9 cellular contexts compared by ENCODE assay signal in the genomic region with DNA sequence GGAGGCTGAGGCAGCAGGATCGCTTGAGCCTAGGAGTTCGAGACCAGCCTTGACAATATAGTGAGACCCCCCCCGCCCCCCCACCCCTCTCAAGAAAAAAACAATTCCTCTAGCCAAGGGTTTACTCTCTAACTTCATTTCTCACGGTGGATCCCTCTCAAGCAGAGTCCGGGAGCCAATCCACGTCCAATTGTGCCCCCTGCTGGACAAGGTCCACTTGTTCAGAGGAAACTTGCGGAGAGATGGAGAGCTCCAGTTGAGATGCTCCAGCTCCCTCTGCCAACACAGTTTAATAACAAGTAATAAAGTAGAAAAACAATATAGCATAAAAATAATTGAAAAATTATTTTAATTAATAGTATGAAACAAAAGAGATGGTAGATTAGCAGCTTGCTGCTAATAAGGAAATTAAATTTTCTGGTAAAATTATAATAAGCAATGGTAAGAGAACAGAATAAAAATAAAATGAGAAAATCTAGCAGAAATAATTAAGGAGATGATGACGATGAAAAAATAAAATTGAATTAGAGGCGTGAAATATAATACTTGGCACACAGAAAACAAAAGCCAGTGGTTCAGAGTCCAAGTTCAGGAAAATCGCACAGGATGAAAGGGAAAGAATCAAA. TPM values are rescaled to one million over a fixed set of nuclear protein-coding genes. Genes with fewer than 3 reads are reported as not detected.
DNase-seq lines count a peak whose midpoint lies in the region; ATAC-seq and TF ChIP-seq lines count a peak whose summit lies in the region.
"Had no signal": no experiment of that assay in that cellular context is flagged by ENCODE, and none has a peak within 500 bp of the region (broad histone marks: within the 10 kb centered on the region; RNA-seq: fewer than 3 reads in every experiment).

No MANE protein-coding gene starts in this region.

- H3K36me3 Mint-ChIP-seq in activated naive CD8-positive, alpha-beta T cell treated with anti-CD3 and anti-CD28 coated beads for 36 hours: no peaks in the 10 kb centered on the region

- intact Hi-C loops in head of caudate nucleus (cut with DNase I): no loop called here

- H3K27ac Mint-ChIP-seq in activated naive CD8-positive, alpha-beta T cell treated with anti-CD3 and anti-CD28 coated beads for 36 hours: no peak overlapping the region
- H3K27ac Mint-ChIP-seq: activated naive CD4-positive, alpha-beta T cell treated with anti-CD3 and anti-CD28 coated beads, Interleukin-2, amount 50 U/mL, for 24 hours had no signal

- peak; percentile 33; the same call in 1 of the 2 replicates for TF ChIP-seq CTCF in RWPE1 (conservative IDR thresholded peaks at IDR 0.05; ENCODE audit: low read depth)

- POLR2A ChIA-PET in RWPE1 (lab: Yijun Ruan, JAX; ENCODE audit: low non-redundant PET): no interaction called here

- no peak overlapping the region for H3K4me3 Mint-ChIP-seq in activated naive CD8-positive, alpha-beta T cell treated with anti-CD3 and anti-CD28 coated beads for 36 hours
- H3K4me3 Mint-ChIP-seq: activated naive CD4-positive, alpha-beta T cell treated with anti-CD3 and anti-CD28 coated beads, Interleukin-2, amount 50 U/mL, for 24 hours had no signal

- H3K27me3 Mint-ChIP-seq in activated naive CD8-positive, alpha-beta T cell treated with anti-CD3 and anti-CD28 coated beads for 36 hours: peaks cover 33% of the 10 kb centered on the region

- ATAC-seq in HG02885 (IDR thresholded peaks at IDR 0.05; ENCODE audit: poor library complexity, unreplicated experiment): no peak
- no peak for ATAC-seq in HG02973 (IDR thresholded peaks at IDR 0.05; ENCODE audit: unreplicated experiment)

- peaks cover 1% of the 10 kb centered on the region for H3K9me3 Mint-ChIP-seq in activated naive CD8-positive, alpha-beta T cell treated with anti-CD3 and anti-CD28 coated beads for 36 hours
- H3K9me3 Mint-ChIP-seq: activated naive CD4-positive, alpha-beta T cell treated with anti-CD3 and anti-CD28 coated beads, Interleukin-2, amount 50 U/mL, for 24 hours had no signal

- TF ChIP-seq RAD21 in Ishikawa (IDR thresholded peaks at IDR 0.05; ENCODE audit: low read depth): peak; percentile 61

- DNase-seq in DMS79 (lab: John Stamatoyannopoulos, UW) (peak; percentile 47), RWPE1 (ENCODE audit: low spot score) (peak; percentile 29), head of caudate nucleus (peak; percentile 42 to 94 (median 84)), putamen (ENCODE audit: low spot score) (peak; percentile 71)
- DNase-seq in activated naive CD8-positive, alpha-beta T cell treated with anti-CD3 and anti-CD28 coated beads for 36 hours: peak; percentile 66

- CTCF ChIA-PET in RWPE1 (lab: Yijun Ruan, JAX): interaction anchor here (0.6 to 1.3 kb wide), 9 partner anchors 8 to 480 kb away, joined by 3 to 4 read pairs (median 3); no protein-coding TSS in a partner anchor

- no peak for TF ChIP-seq EP300 in Ishikawa (IDR thresholded peaks at IDR 0.05; ENCODE audit: borderline replicate concordance)

- H3K27ac ChIP-seq in RWPE1: no peak overlapping the region

- peaks cover 5% of the 10 kb centered on the region for H3K4me1 Mint-ChIP-seq in activated naive CD8-positive, alpha-beta T cell treated with anti-CD3 and anti-CD28 coated beads for 36 hours

TF ChIP-seq in Ishikawa, 13 proteins besides CTCF, POLR2A, EP300 and RAD21:
- TF ChIP-seq, protein P1, sequence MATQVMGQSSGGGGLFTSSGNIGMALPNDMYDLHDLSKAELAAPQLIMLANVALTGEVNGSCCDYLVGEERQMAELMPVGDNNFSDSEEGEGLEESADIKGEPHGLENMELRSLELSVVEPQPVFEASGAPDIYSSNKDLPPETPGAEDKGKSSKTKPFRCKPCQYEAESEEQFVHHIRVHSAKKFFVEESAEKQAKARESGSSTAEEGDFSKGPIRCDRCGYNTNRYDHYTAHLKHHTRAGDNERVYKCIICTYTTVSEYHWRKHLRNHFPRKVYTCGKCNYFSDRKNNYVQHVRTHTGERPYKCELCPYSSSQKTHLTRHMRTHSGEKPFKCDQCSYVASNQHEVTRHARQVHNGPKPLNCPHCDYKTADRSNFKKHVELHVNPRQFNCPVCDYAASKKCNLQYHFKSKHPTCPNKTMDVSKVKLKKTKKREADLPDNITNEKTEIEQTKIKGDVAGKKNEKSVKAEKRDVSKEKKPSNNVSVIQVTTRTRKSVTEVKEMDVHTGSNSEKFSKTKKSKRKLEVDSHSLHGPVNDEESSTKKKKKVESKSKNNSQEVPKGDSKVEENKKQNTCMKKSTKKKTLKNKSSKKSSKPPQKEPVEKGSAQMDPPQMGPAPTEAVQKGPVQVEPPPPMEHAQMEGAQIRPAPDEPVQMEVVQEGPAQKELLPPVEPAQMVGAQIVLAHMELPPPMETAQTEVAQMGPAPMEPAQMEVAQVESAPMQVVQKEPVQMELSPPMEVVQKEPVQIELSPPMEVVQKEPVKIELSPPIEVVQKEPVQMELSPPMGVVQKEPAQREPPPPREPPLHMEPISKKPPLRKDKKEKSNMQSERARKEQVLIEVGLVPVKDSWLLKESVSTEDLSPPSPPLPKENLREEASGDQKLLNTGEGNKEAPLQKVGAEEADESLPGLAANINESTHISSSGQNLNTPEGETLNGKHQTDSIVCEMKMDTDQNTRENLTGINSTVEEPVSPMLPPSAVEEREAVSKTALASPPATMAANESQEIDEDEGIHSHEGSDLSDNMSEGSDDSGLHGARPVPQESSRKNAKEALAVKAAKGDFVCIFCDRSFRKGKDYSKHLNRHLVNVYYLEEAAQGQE (IDR thresholded peaks at IDR 0.05; ENCODE audit: low read depth): no peak
- TF ChIP-seq, protein P2, sequence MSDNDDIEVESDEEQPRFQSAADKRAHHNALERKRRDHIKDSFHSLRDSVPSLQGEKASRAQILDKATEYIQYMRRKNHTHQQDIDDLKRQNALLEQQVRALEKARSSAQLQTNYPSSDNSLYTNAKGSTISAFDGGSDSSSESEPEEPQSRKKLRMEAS (IDR thresholded peaks at IDR 0.05): no peak
- TF ChIP-seq NFIC (IDR thresholded peaks at IDR 0.05): no peak
- no peak for TF ChIP-seq USF1 (IDR thresholded peaks at IDR 0.05)
- TF ChIP-seq TCF12 (IDR thresholded peaks at IDR 0.05; ENCODE audit: low read depth): no peak
- TF ChIP-seq TEAD4 (IDR thresholded peaks at IDR 0.05): no peak
- no peak for TF ChIP-seq ZBTB7A (IDR thresholded peaks at IDR 0.05; ENCODE audit: low read depth)
- no peak for TF ChIP-seq CEBPB (IDR thresholded peaks at IDR 0.05)
- TF ChIP-seq FOXM1 (IDR thresholded peaks at IDR 0.05; ENCODE audit: borderline replicate concordance, low read depth): no peak
TF ChIP-seq in Ishikawa: peak in this region for 0.

RNA-seq across cellular contexts. Expression of gene SIGLEC14, which starts 14.5 kb away (rescaled TPM):
- total RNA-seq in activated naive CD8-positive, alpha-beta T cell treated with anti-CD3 and anti-CD28 coated beads for 36 hours: under 1 TPM; 0.14 to 0.36 TPM

RNA-seq across cellular contexts. Expression of gene SIGLEC5, which starts 30.9 kb away (rescaled TPM):
- total RNA-seq in activated naive CD8-positive, alpha-beta T cell treated with anti-CD3 and anti-CD28 coated beads for 36 hours: not detected

RNA-seq across cellular contexts. Expression of gene SPACA6, which starts 32.0 kb away (rescaled TPM):
- 1 to 10 TPM; 2.0 to 2.1 TPM for total RNA-seq in activated naive CD8-positive, alpha-beta T cell treated with anti-CD3 and anti-CD28 coated beads for 36 hours

Comparison
In these comparisons a context has a peak if more than half of its experiments do, and no peak if none do; other contexts are left out.
1. DNase-seq: peak in every context shown above with its lines; median percentile 84 in head of caudate nucleus; 71 in putamen; 66 in activated naive CD8-positive, alpha-beta T cell treated with anti-CD3 and anti-CD28 coated beads for 36 hours; 47 in DMS79; 29 in RWPE1.